Comparison of ENCODE assay signal across 1 cellular context in the genomic region with DNA sequence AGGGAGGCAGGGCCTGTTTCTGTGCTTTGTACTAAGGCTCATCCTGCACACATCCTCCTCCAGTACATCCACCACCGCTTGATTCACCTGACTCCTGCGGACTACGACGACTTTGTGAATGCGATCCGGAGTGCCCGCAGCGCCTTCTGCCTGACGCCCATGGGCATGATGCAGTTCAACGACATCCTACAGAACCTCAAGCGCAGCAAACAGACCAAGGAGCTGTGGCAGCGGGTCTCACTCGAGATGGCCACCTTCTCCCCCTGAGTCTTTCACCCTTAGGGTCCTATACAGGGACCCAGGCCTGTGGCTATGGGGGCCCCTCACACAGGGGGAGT.
TF ChIP-seq lines count a peak whose summit lies in the region.

No MANE protein-coding gene starts in this region.

TF ChIP-seq in GM12878, 131 proteins besides CTCF, POLR2A, EP300 and RAD21:
- TF ChIP-seq KAT2A (conservative IDR thresholded peaks at IDR 0.05; ENCODE audit: control insufficient read depth, low read depth, low read length) (no peak), ZBTB11 (CRISPR knock-in tag; IDR thresholded peaks at IDR 0.05) (no peak), ESRRA (IDR thresholded peaks at IDR 0.05; ENCODE audit: low read length) (no peak), ZBTB4 (CRISPR knock-in tag; IDR thresholded peaks at IDR 0.05) (no peak), TBL1XR1 (IDR thresholded peaks at IDR 0.05; ENCODE audit: low read depth, low read length) (no peak), ZBED1 (IDR thresholded peaks at IDR 0.05; ENCODE audit: borderline replicate concordance) (no peak)
- TF ChIP-seq, protein P1, sequence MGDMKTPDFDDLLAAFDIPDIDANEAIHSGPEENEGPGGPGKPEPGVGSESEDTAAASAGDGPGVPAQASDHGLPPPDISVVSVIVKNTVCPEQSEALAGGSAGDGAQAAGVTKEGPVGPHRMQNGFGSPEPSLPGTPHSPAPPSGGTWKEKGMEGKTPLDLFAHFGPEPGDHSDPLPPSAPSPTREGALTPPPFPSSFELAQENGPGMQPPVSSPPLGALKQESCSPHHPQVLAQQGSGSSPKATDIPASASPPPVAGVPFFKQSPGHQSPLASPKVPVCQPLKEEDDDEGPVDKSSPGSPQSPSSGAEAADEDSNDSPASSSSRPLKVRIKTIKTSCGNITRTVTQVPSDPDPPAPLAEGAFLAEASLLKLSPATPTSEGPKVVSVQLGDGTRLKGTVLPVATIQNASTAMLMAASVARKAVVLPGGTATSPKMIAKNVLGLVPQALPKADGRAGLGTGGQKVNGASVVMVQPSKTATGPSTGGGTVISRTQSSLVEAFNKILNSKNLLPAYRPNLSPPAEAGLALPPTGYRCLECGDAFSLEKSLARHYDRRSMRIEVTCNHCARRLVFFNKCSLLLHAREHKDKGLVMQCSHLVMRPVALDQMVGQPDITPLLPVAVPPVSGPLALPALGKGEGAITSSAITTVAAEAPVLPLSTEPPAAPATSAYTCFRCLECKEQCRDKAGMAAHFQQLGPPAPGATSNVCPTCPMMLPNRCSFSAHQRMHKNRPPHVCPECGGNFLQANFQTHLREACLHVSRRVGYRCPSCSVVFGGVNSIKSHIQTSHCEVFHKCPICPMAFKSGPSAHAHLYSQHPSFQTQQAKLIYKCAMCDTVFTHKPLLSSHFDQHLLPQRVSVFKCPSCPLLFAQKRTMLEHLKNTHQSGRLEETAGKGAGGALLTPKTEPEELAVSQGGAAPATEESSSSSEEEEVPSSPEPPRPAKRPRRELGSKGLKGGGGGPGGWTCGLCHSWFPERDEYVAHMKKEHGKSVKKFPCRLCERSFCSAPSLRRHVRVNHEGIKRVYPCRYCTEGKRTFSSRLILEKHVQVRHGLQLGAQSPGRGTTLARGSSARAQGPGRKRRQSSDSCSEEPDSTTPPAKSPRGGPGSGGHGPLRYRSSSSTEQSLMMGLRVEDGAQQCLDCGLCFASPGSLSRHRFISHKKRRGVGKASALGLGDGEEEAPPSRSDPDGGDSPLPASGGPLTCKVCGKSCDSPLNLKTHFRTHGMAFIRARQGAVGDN (IDR thresholded peaks at IDR 0.05) = no peak
- TF ChIP-seq, protein P2, sequence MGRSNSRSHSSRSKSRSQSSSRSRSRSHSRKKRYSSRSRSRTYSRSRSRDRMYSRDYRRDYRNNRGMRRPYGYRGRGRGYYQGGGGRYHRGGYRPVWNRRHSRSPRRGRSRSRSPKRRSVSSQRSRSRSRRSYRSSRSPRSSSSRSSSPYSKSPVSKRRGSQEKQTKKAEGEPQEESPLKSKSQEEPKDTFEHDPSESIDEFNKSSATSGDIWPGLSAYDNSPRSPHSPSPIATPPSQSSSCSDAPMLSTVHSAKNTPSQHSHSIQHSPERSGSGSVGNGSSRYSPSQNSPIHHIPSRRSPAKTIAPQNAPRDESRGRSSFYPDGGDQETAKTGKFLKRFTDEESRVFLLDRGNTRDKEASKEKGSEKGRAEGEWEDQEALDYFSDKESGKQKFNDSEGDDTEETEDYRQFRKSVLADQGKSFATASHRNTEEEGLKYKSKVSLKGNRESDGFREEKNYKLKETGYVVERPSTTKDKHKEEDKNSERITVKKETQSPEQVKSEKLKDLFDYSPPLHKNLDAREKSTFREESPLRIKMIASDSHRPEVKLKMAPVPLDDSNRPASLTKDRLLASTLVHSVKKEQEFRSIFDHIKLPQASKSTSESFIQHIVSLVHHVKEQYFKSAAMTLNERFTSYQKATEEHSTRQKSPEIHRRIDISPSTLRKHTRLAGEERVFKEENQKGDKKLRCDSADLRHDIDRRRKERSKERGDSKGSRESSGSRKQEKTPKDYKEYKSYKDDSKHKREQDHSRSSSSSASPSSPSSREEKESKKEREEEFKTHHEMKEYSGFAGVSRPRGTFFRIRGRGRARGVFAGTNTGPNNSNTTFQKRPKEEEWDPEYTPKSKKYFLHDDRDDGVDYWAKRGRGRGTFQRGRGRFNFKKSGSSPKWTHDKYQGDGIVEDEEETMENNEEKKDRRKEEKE (IDR thresholded peaks at IDR 0.05) = no peak
TF ChIP-seq in GM12878: peak in this region for 0.
